ENCODE assay signal across 29 cellular contexts in genomic region chr10:26408858-26409494, GRCh38. TPM values are rescaled to one million over a fixed set of nuclear protein-coding genes. Genes with fewer than 3 reads are reported as not detected.
DNase-seq lines count a peak whose midpoint lies in the region; ATAC-seq and FAIRE-seq lines count a peak whose summit lies in the region.
"Had no signal": no experiment of that assay in that cellular context is flagged by ENCODE, and none has a peak within 500 bp of the region (broad histone marks: within the 10 kb centered on the region; RNA-seq: fewer than 3 reads in every experiment).

No MANE protein-coding gene starts in this region.

- WGBS in small intestine, 3 donors: 68 to 71% (median 70%) methylated on average over 5 of the region's 5 CpGs

- H3K4me3 ChIP-seq in small intestine (ENCODE audit: low read depth in 1 of 2, low read length in 2 of 2): no peak overlapping the region
- H3K4me3 ChIP-seq: body of pancreas, coronary artery, psoas muscle, tibial nerve had no signal

- no peak overlapping the region for H3K27ac ChIP-seq in small intestine (ENCODE audit: low read depth in 1 of 2, low read length in 1 of 2)
- H3K27ac ChIP-seq: body of pancreas, coronary artery, HL-60, psoas muscle, tibial nerve, WERI-Rb-1 had no signal

- peaks cover 0 to 2% of the 10 kb centered on the region in 2 donors for H3K27me3 ChIP-seq in small intestine (ENCODE audit: control insufficient read depth in 2 of 2, insufficient read depth in 2 of 2, low read length in 2 of 2)
- H3K27me3 ChIP-seq: body of pancreas, tibial nerve had no signal

- H3K4me1 ChIP-seq in small intestine (ENCODE audit: control insufficient read depth in 2 of 2, insufficient read depth in 1 of 2, low read depth in 1 of 2, low read length in 1 of 2): no peaks in the 10 kb centered on the region
- H3K4me1 ChIP-seq: body of pancreas, Caco-2, psoas muscle, tibial nerve had no signal

- FAIRE-seq in small intestine (lab: Jason Lieb, UNC) (no peak), HTR-8/SVneo (lab: Jason Lieb, UNC) (no peak)
- FAIRE-seq: endothelial cell of umbilical vein had no signal

- peak; percentile 57 for ATAC-seq in GM18502 (IDR thresholded peaks at IDR 0.05; ENCODE audit: poor library complexity, unreplicated experiment)
- peak; percentile 47 for ATAC-seq in GM21619 (IDR thresholded peaks at IDR 0.05; ENCODE audit: unreplicated experiment)
- peak; percentile 59 for ATAC-seq in HG03571 (IDR thresholded peaks at IDR 0.05; ENCODE audit: unreplicated experiment)
- ATAC-seq in HG03521 (IDR thresholded peaks at IDR 0.05; ENCODE audit: unreplicated experiment): no peak
- ATAC-seq: activated naive CD4-positive, alpha-beta T cell treated with anti-CD3 and anti-CD28 coated beads, Interleukin-2, amount 50 U/mL, for 72 hours; body of pancreas; psoas muscle had no signal

- H3K9me3 ChIP-seq in small intestine (ENCODE audit: control insufficient read depth, low read depth): no peaks in the 10 kb centered on the region
- H3K9me3 ChIP-seq: body of pancreas, Caco-2, psoas muscle, tibial nerve had no signal

- DNase-seq in germinal center (ENCODE audit: low spot score): peak; percentile 24
- DNase-seq in small intestine: no peak
- no peak for DNase-seq in cerebellum (ENCODE audit: low spot score)
- no peak for DNase-seq in HTR-8/SVneo (ENCODE audit: insufficient read length, low spot score)
- DNase-seq: activated CD4-positive, alpha-beta memory T cell treated with anti-CD3 and anti-CD28 coated beads for 36 hours; activated T-cell treated with anti-CD3 and anti-CD28 coated beads, Interleukin-2, amount 50 U/mL, for 48 hours; body of pancreas; Caco-2; foreskin fibroblast; GDM1; H9; hypothalamus; KBM-7; midbrain; NCI-H1417; NCI-H2171 treated with DMSO at 0.1 percent for 48 hours; psoas muscle; stimulated activated naive CD4-positive, alpha-beta T cell; WERI-Rb-1 had no signal

- no peaks in the 10 kb centered on the region for H3K36me3 ChIP-seq in small intestine (ENCODE audit: control insufficient read depth in 2 of 2, insufficient read depth in 2 of 2, low read length in 2 of 2)
- H3K36me3 ChIP-seq: tibial nerve, WERI-Rb-1 had no signal

RNA-seq across cellular contexts. Expression of gene APBB1IP, which starts 29.2 kb away (rescaled TPM):
- polyA plus RNA-seq in small intestine: 1 to 10 TPM; 1.1 to 4.6 (median 2.8) TPM
- 1.6 TPM for total RNA-seq in cerebellum
- total RNA-seq: endothelial cell of umbilical vein, H9, neural crest cell had no signal
- polyA plus RNA-seq: endothelial cell of umbilical vein had no signal
